29 cellular contexts compared by ENCODE assay signal in genomic region chr14:52148371-52148770, GRCh38.
"Had no signal": no experiment of that assay in that cellular context is flagged by ENCODE, and none has a peak within 500 bp of the region (broad histone marks: within the 10 kb centered on the region; RNA-seq: fewer than 3 reads in every experiment).

No MANE protein-coding gene starts in this region.

- H3K36me3 ChIP-seq: neural progenitor cell, ovary, right lobe of liver, sigmoid colon, suprapubic skin, tibial artery, transverse colon, upper lobe of right lung, uterus had no signal

- H3K9me3 ChIP-seq: ovary, psoas muscle, right lobe of liver, sigmoid colon, suprapubic skin, testis, tibial artery, transverse colon, upper lobe of right lung, uterus had no signal

- H3K27ac Mint-ChIP-seq: naive thymus-derived CD4-positive, alpha-beta T cell; nephron; neural progenitor cell; progenitor cell of endocrine pancreas; stimulated activated memory B cell treated with anti-CD40 and anti-IgM and Interleukin-4, amounts not matched to agents 10 μg/mL and 1 μg/mL and 100 μg/mL, for 72 hours; stimulated activated naive CD8-positive, alpha-beta T cell treated with anti-CD3 and anti-CD28 coated beads, Interleukin-15, amount 100 ng/mL, for 72 hours; type B pancreatic cell had no signal

- H3K4me1 ChIP-seq: neural progenitor cell, parathyroid adenoma, psoas muscle, right lobe of liver, sigmoid colon, suprapubic skin, testis, tibial artery, transverse colon, upper lobe of right lung, uterus had no signal

- H3K4me1 Mint-ChIP-seq: neural progenitor cell; stimulated activated memory B cell treated with anti-CD40 and anti-IgM and Interleukin-4, amounts not matched to agents 10 μg/mL and 1 μg/mL and 100 μg/mL, for 72 hours had no signal

- H3K27me3 Mint-ChIP-seq: stimulated activated naive CD8-positive, alpha-beta T cell treated with anti-CD3 and anti-CD28 coated beads, Interleukin-15, amount 100 ng/mL, for 72 hours had no signal

- ATAC-seq: naive thymus-derived CD4-positive, alpha-beta T cell; psoas muscle; right cardiac atrium; right lobe of liver; stimulated activated memory B cell treated with anti-CD40 and anti-IgM and Interleukin-4, amounts not matched to agents 10 μg/mL and 1 μg/mL and 100 μg/mL, for 72 hours; stimulated activated naive CD8-positive, alpha-beta T cell treated with anti-CD3 and anti-CD28 coated beads, Interleukin-15, amount 100 ng/mL, for 72 hours; stimulated activated naive CD8-positive, alpha-beta T cell treated with anti-CD3 and anti-CD28 coated beads, Interleukin-15, Interleukin-2, amounts not matched to agents 100 U/mL and 50 U/mL, for 24 hours; upper lobe of right lung had no signal

- H3K4me3 Mint-ChIP-seq: naive thymus-derived CD4-positive, alpha-beta T cell; nephron; neural progenitor cell; stimulated activated memory B cell treated with anti-CD40 and anti-IgM and Interleukin-4, amounts not matched to agents 10 μg/mL and 1 μg/mL and 100 μg/mL, for 72 hours; stimulated activated naive CD8-positive, alpha-beta T cell treated with anti-CD3 and anti-CD28 coated beads, Interleukin-15, amount 100 ng/mL, for 72 hours; type B pancreatic cell had no signal

- DNase-seq: naive thymus-derived CD4-positive, alpha-beta T cell; occipital lobe; ovary; posterior cingulate gyrus; psoas muscle; right cardiac atrium; right lobe of liver; sigmoid colon; small intestine; stimulated activated CD4-positive, alpha-beta T cell treated with anti-CD3 and anti-CD28 coated beads, Interleukin-15, amount 100 ng/mL, for 24 hours; stimulated activated CD4-positive, alpha-beta T cell treated with anti-CD3 and anti-CD28 coated beads, Interleukin-2, amount 100 ng/mL, for 24 hours; stimulated activated CD4-positive, alpha-beta T cell treated with anti-CD3 and anti-CD28 coated beads, Interleukin-2, amount 100 ng/mL, for 48 hours; stimulated activated CD4-positive, alpha-beta T cell treated with anti-CD3 and anti-CD28 coated beads, Interleukin-4, amount 100 ng/mL, for 24 hours; stimulated activated naive CD4-positive, alpha-beta T cell; stimulated activated naive CD8-positive, alpha-beta T cell treated with anti-CD3 and anti-CD28 coated beads, Interleukin-15, amount 100 ng/mL, for 72 hours; stimulated activated naive CD8-positive, alpha-beta T cell treated with anti-CD3 and anti-CD28 coated beads, Interleukin-15, Interleukin-2, amounts not matched to agents 100 U/mL and 50 U/mL, for 24 hours; substantia nigra; testis; tibial artery; transverse colon; upper lobe of right lung; uterus had no signal

- H3K27me3 ChIP-seq: neural progenitor cell, ovary, right lobe of liver, sigmoid colon, testis, transverse colon, upper lobe of right lung, uterus had no signal

- H3K4me3 ChIP-seq: neural progenitor cell, ovary, psoas muscle, right lobe of liver, sigmoid colon, suprapubic skin, testis, tibial artery, transverse colon, upper lobe of right lung, uterus had no signal

- H3K36me3 Mint-ChIP-seq: neural progenitor cell; stimulated activated memory B cell treated with anti-CD40 and anti-IgM and Interleukin-4, amounts not matched to agents 10 μg/mL and 1 μg/mL and 100 μg/mL, for 72 hours; type B pancreatic cell had no signal

- H3K27ac ChIP-seq: neural progenitor cell, ovary, parathyroid adenoma, psoas muscle, right lobe of liver, sigmoid colon, suprapubic skin, testis, tibial artery, transverse colon, upper lobe of right lung, uterus had no signal
